Comparison of ENCODE assay signal across 8 cellular contexts in genomic region chr6:106324726-106325335, GRCh38. TPM values are rescaled to one million over a fixed set of nuclear protein-coding genes. Genes with fewer than 3 reads are reported as not detected.
DNase-seq lines count a peak whose midpoint lies in the region; ATAC-seq and TF ChIP-seq lines count a peak whose summit lies in the region.

No MANE protein-coding gene starts in this region.

- H3K36me3 ChIP-seq in SU-DHL-6 (ENCODE audit: low read length) (no peaks in the 10 kb centered on the region), gastrocnemius medialis (no peaks in the 10 kb centered on the region)

- H3K27ac ChIP-seq in SU-DHL-6 (ENCODE audit: low read depth, low read length) (peak overlapping the region; percentile 79), gastrocnemius medialis (peak overlapping the region; percentile 86 to 93 (median 89))

- no peak for TF ChIP-seq CTCF in SU-DHL-6 (IDR thresholded peaks at IDR 0.05; ENCODE audit: insufficient read depth, low read length, poor library complexity, severe bottlenecking)
- TF ChIP-seq CTCF in foreskin fibroblast (IDR thresholded peaks at IDR 0.05; ENCODE audit: low read depth, low read length) = no peak
- no peak for TF ChIP-seq CTCF in gastrocnemius medialis (IDR thresholded peaks at IDR 0.05 in 4 of 5, conservative IDR thresholded peaks at IDR 0.05 in 1 of 5)

- peak overlapping the region; percentile 87 for H3K9ac ChIP-seq in SU-DHL-6 (ENCODE audit: low read length)

- no peak for TF ChIP-seq POLR2A in gastrocnemius medialis (IDR thresholded peaks at IDR 0.05)

- no peaks in the 10 kb centered on the region for H3K27me3 ChIP-seq in SU-DHL-6 (ENCODE audit: low read length)
- no peaks in the 10 kb centered on the region for H3K27me3 ChIP-seq in gastrocnemius medialis

- H3K4me1 ChIP-seq in gastrocnemius medialis = peaks cover 13 to 23% of the 10 kb centered on the region in 2 donors

- peaks cover 10% of the 10 kb centered on the region; the same call in 1 of the 2 replicates for H4K20me1 ChIP-seq in SU-DHL-6 (ENCODE audit: low read depth, low read length)

- ATAC-seq in gastrocnemius medialis (peak; percentile 6 to 7), HG03280 (IDR thresholded peaks at IDR 0.05; ENCODE audit: unreplicated experiment) (no peak), left lobe of liver (no peak)

- peak overlapping the region; percentile 86 for H2AFZ ChIP-seq in SU-DHL-6 (ENCODE audit: low read depth, low read length, severe bottlenecking)

- H3K9me3 ChIP-seq in SU-DHL-6 (ENCODE audit: insufficient read depth, low read length) = no peaks in the 10 kb centered on the region
- no peaks in the 10 kb centered on the region for H3K9me3 ChIP-seq in gastrocnemius medialis

- H3K4me2 ChIP-seq in SU-DHL-6 (ENCODE audit: low read depth, low read length, poor library complexity, severe bottlenecking) = peak overlapping the region; percentile 97

- DNase-seq in DMS79 treated with DMSO at 0.1 percent for 48 hours (lab: John Stamatoyannopoulos, UW) = peak; percentile 15
- no peak for DNase-seq in DMS79 (lab: John Stamatoyannopoulos, UW)
- peak in 1 of 2 donors; percentile 35 for DNase-seq in foreskin fibroblast
- DNase-seq in gastrocnemius medialis = no peak
- DNase-seq in SKM-1 (lab: John Stamatoyannopoulos, UW; ENCODE audit: unreplicated experiment) = no peak
- no peak for DNase-seq in left lobe of liver (ENCODE audit: low spot score)

- intact Hi-C loops in gastrocnemius medialis (cut with DNase I; ENCODE audit: low total_unique reads) = loop anchor here (10.0 kb wide), 1 partner anchor 230 kb away; no protein-coding TSS in a partner anchor

- H3K4me3 ChIP-seq in SU-DHL-6 (ENCODE audit: insufficient read depth, low read length, poor library complexity, severe bottlenecking) = peak overlapping the region; percentile 88
- peak overlapping the region; percentile 92 to 96 for H3K4me3 ChIP-seq in foreskin fibroblast (ENCODE audit: low read depth in 1 of 2, low read length in 2 of 2)
- H3K4me3 ChIP-seq in gastrocnemius medialis = peak overlapping the region; percentile 71 to 90 (median 83)

- H3K9me2 ChIP-seq in SU-DHL-6 (replicated peaks; ENCODE audit: insufficient read depth, low read length) = no peaks in the 10 kb centered on the region

- peaks cover 56% of the 10 kb centered on the region for H3K79me2 ChIP-seq in SU-DHL-6 (ENCODE audit: insufficient read depth, low read length)

- no peaks in the 10 kb centered on the region for H3F3A ChIP-seq in SU-DHL-6 (ENCODE audit: insufficient read depth)

- in situ Hi-C loops in gastrocnemius medialis (cut with MboI; ENCODE audit: low sequenced_read_pairs in 4 of 4) = loop anchor here in 2 of 4 donors (25.0 kb wide), 3 partner anchors 237 to 1238 kb away; no protein-coding TSS in a partner anchor

RNA-seq across cellular contexts. Expression of gene ATG5, which starts 0.7 kb away (rescaled TPM):
- total RNA-seq in gastrocnemius medialis (10 to 100 TPM; 18.9 to 22.3 (median 20.1) TPM), left lobe of liver (16.0 TPM)

RNA-seq across cellular contexts. Expression of gene CRYBG1, which starts 35.7 kb away (rescaled TPM):
- total RNA-seq in gastrocnemius medialis = 1 to 10 TPM in 3 of 4 donors, under 1 TPM in 1; 0.98 to 1.5 (median 1.1) TPM
- 7.2 TPM for total RNA-seq in left lobe of liver

Comparison
In these comparisons a context has a peak if more than half of its experiments do, and no peak if none do; other contexts are left out.
1. ATAC-seq: peak in gastrocnemius medialis (2 of 2); none in HG03280 (single experiment) and left lobe of liver (single experiment).
2. Peak in every context shown above with its lines, with median percentiles within 50 percentile points of each other: H3K4me3 ChIP-seq.